In genomic region chr13:53408306-53408705, GRCh38 we compare ENCODE assay signal across 24 cellular contexts.
"Had no signal": no experiment of that assay in that cellular context is flagged by ENCODE, and none has a peak within 500 bp of the region (broad histone marks: within the 10 kb centered on the region; RNA-seq: fewer than 3 reads in every experiment).

No MANE protein-coding gene starts in this region.

- H3K4me3 ChIP-seq: colonic mucosa, coronary artery, dorsolateral prefrontal cortex, esophagus muscularis mucosa, esophagus squamous epithelium, gastrocnemius medialis, gastroesophageal sphincter, heart left ventricle, heart right ventricle had no signal

- ATAC-seq: effector memory CD8-positive, alpha-beta T cell; esophagus mucosa; foreskin keratinocyte; gastrocnemius medialis; gastroesophageal sphincter; heart left ventricle; heart right ventricle had no signal

- H3K9me3 ChIP-seq: colonic mucosa, esophagus muscularis mucosa, gastrocnemius medialis, gastroesophageal sphincter, heart left ventricle had no signal

- H3K4me1 ChIP-seq: colonic mucosa, esophagus muscularis mucosa, esophagus squamous epithelium, foreskin keratinocyte, gastrocnemius medialis, gastroesophageal sphincter, heart left ventricle, heart right ventricle had no signal

- DNase-seq: colonic mucosa; cortex of kidney; dermis blood vessel endothelial cell; dorsolateral prefrontal cortex; effector CD4-positive, alpha-beta T cell; effector CD8-positive, alpha-beta T cell; effector memory CD4-positive, alpha-beta T cell; effector memory CD8-positive, alpha-beta T cell; endodermal cell; erythroblast; esophagus squamous epithelium; foreskin fibroblast; foreskin keratinocyte; foreskin melanocyte; gastrocnemius medialis; glutamatergic neuron; head of caudate nucleus; heart left ventricle; heart right ventricle had no signal

- H3K27me3 ChIP-seq: colonic mucosa, esophagus muscularis mucosa, esophagus squamous epithelium, foreskin keratinocyte, gastrocnemius medialis, heart left ventricle, heart right ventricle had no signal

- H3K36me3 ChIP-seq: colonic mucosa, esophagus muscularis mucosa, esophagus squamous epithelium, gastrocnemius medialis, gastroesophageal sphincter, heart left ventricle, heart right ventricle had no signal

- H3K27ac ChIP-seq: colonic mucosa, coronary artery, dorsolateral prefrontal cortex, epithelial cell of prostate, esophagus muscularis mucosa, esophagus squamous epithelium, foreskin keratinocyte, gastrocnemius medialis, gastroesophageal sphincter, heart left ventricle, heart right ventricle had no signal
